In genomic region chr12:15741082-15741481, GRCh38 we compare ENCODE assay signal across 1 cellular context.
TF ChIP-seq lines count a peak whose summit lies in the region.

No MANE protein-coding gene starts in this region.

TF ChIP-seq in GM12878, 131 proteins besides CTCF, POLR2A, EP300 and RAD21 (continued from another document):
- no peak for TF ChIP-seq IRF4 (IDR thresholded peaks at IDR 0.05; ENCODE audit: low read depth, low read length)
- TF ChIP-seq IRF3 (IDR thresholded peaks at IDR 0.05) = no peak
- no peak for TF ChIP-seq SRF (IDR thresholded peaks at IDR 0.05; ENCODE audit: low read depth in 2 of 2, low read length in 2 of 2)
- no peak for TF ChIP-seq MTA3 (IDR thresholded peaks at IDR 0.05; ENCODE audit: borderline replicate concordance, low read length)
- no peak for TF ChIP-seq RAD51 (IDR thresholded peaks at IDR 0.05)
- no peak for TF ChIP-seq FOS (IDR thresholded peaks at IDR 0.05; ENCODE audit: borderline replicate concordance, extremely low read depth, insufficient read length)
- no peak for TF ChIP-seq IRF5 (IDR thresholded peaks at IDR 0.05; ENCODE audit: borderline replicate concordance)
- TF ChIP-seq SUZ12 (IDR thresholded peaks at IDR 0.05; ENCODE audit: unreplicated experiment) = no peak
TF ChIP-seq in GM12878: peak in this region for 0.
